ENCODE assay signal across 2 cellular contexts in genomic region chr6:28766426-28766825, GRCh38.
TF ChIP-seq lines count a peak whose summit lies in the region.

No MANE protein-coding gene starts in this region.

TF ChIP-seq in GM23338, 12 proteins besides CTCF, POLR2A, EP300 and RAD21:
- TF ChIP-seq NANOG (IDR thresholded peaks at IDR 0.05; ENCODE audit: borderline replicate concordance) (peak; percentile 74; the same call in 1 of the 2 replicates), EZH2 (IDR thresholded peaks at IDR 0.05; ENCODE audit: low read depth, unreplicated experiment) (no peak), POLR2AphosphoS5 (IDR thresholded peaks at IDR 0.05; ENCODE audit: low read depth) (no peak), EZH2phosphoT487 (IDR thresholded peaks at IDR 0.05; ENCODE audit: unreplicated experiment) (no peak), CREB1 (CRISPR knock-in tag; IDR thresholded peaks at IDR 0.05; ENCODE audit: low read depth) (no peak), ZNF331 (CRISPR knock-in tag; IDR thresholded peaks at IDR 0.05; ENCODE audit: low read depth) (no peak), ZNF114 (CRISPR knock-in tag; IDR thresholded peaks at IDR 0.05) (no peak)
TF ChIP-seq in GM23338: peak in this region for 1.

TF ChIP-seq in H1, 55 proteins besides CTCF, POLR2A, EP300 and RAD21:
- no peak for TF ChIP-seq TEAD4 (IDR thresholded peaks at IDR 0.05; ENCODE audit: low read depth, low read length)
- peak; percentile 4 for TF ChIP-seq SAP30 (IDR thresholded peaks at IDR 0.05; ENCODE audit: insufficient read depth, insufficient replicate concordance, low read length)
- TF ChIP-seq SP1 (IDR thresholded peaks at IDR 0.05; ENCODE audit: low read depth, low read length): 0 out of 2 replicates have a peak, but pooled peaks have one; percentile 13
- no peak for TF ChIP-seq BACH1 (IDR thresholded peaks at IDR 0.05; ENCODE audit: low read length)
